1 cellular context compared by ENCODE assay signal in the genomic region with DNA sequence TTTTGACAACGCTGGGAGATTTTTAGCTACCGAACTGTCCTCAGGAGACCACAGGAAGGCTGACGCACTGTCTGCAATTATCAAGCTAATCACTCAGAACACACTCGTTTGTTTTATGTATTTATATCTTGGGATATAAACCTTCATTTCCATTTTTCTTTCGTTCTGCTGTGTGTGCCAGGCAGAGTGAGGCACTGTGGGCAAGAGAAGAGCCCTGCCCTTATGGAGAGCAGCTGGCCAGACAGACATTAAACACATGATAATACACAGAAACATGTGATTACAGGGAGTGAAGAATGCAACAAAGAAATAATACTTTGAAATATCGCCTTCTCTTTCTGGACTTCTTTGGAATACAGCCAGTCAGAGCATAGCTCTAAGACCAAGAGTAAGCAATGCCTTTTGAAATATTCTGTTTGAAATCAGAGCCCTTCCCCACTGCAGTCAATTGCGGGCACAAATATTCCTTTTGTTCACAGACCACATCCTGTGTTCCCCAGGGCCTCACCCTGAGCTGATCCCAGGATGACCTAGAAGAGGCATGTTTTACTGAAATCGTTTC.
TF ChIP-seq lines count a peak whose summit lies in the region.

No MANE protein-coding gene starts in this region.

TF ChIP-seq in HepG2, 621 proteins besides CTCF, POLR2A, EP300 and RAD21 (continued from another document):
- TF ChIP-seq, protein P1, sequence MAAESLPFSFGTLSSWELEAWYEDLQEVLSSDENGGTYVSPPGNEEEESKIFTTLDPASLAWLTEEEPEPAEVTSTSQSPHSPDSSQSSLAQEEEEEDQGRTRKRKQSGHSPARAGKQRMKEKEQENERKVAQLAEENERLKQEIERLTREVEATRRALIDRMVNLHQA (CRISPR knock-in tag; IDR thresholded peaks at IDR 0.05) = no peak
- TF ChIP-seq, protein P2, sequence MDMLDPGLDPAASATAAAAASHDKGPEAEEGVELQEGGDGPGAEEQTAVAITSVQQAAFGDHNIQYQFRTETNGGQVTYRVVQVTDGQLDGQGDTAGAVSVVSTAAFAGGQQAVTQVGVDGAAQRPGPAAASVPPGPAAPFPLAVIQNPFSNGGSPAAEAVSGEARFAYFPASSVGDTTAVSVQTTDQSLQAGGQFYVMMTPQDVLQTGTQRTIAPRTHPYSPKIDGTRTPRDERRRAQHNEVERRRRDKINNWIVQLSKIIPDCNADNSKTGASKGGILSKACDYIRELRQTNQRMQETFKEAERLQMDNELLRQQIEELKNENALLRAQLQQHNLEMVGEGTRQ (IDR thresholded peaks at IDR 0.05; ENCODE audit: low read depth, low read length) = no peak
- TF ChIP-seq, protein P2 (CRISPR knock-in tag; IDR thresholded peaks at IDR 0.05; ENCODE audit: borderline replicate concordance) = no peak
- TF ChIP-seq NFIC (IDR thresholded peaks at IDR 0.05; ENCODE audit: low read length) (0 out of 2 replicates have a peak, but pooled peaks have one; percentile 28), JUNB (CRISPR knock-in tag; IDR thresholded peaks at IDR 0.05; ENCODE audit: borderline replicate concordance) (no peak), SOX13 (IDR thresholded peaks at IDR 0.05) (peak; percentile 76), SOX13 (CRISPR knock-in tag; conservative IDR thresholded peaks at IDR 0.05 in 1 of 2, IDR thresholded peaks at IDR 0.05 in 1 of 2) (peak in 1 of 2 experiments; percentile 89; a peak in 2 of 4 replicates), ZNF570 (CRISPR knock-in tag; IDR thresholded peaks at IDR 0.05; ENCODE audit: borderline replicate concordance) (no peak), KDM3A (CRISPR knock-in tag; IDR thresholded peaks at IDR 0.05; ENCODE audit: low read depth) (no peak), REL (CRISPR knock-in tag; conservative IDR thresholded peaks at IDR 0.05) (no peak), MBD4 (IDR thresholded peaks at IDR 0.05; ENCODE audit: borderline replicate concordance, low read length) (no peak), YEATS2 (CRISPR knock-in tag; IDR thresholded peaks at IDR 0.05; ENCODE audit: borderline replicate concordance) (no peak), ELF1 (CRISPR knock-in tag; IDR thresholded peaks at IDR 0.05) (no peak), NCOA2 (CRISPR knock-in tag; IDR thresholded peaks at IDR 0.05) (peak; percentile 55; the same call in 1 of the 2 replicates), ZNF724P (CRISPR knock-in tag; IDR thresholded peaks at IDR 0.05; ENCODE audit: borderline replicate concordance) (no peak), ZNF317 (CRISPR knock-in tag; IDR thresholded peaks at IDR 0.05) (0 out of 2 replicates have a peak, but pooled peaks have one; percentile 31), PHB2 (IDR thresholded peaks at IDR 0.05; ENCODE audit: partially characterized antibody) (no peak), ZNF615 (CRISPR knock-in tag; IDR thresholded peaks at IDR 0.05; ENCODE audit: borderline replicate concordance) (no peak), GTF3A (CRISPR knock-in tag; conservative IDR thresholded peaks at IDR 0.05) (no peak), ZNF839 (CRISPR knock-in tag; IDR thresholded peaks at IDR 0.05; ENCODE audit: borderline replicate concordance) (no peak), CEBPZ (IDR thresholded peaks at IDR 0.05; ENCODE audit: low read length) (no peak), FOSL1 (CRISPR knock-in tag; IDR thresholded peaks at IDR 0.05; ENCODE audit: borderline replicate concordance) (no peak), ZNF800 (CRISPR knock-in tag; IDR thresholded peaks at IDR 0.05) (no peak), HMGA1 (CRISPR knock-in tag; conservative IDR thresholded peaks at IDR 0.05) (no peak), ZBTB38 (CRISPR knock-in tag; IDR thresholded peaks at IDR 0.05) (no peak), ZSCAN22 (CRISPR knock-in tag; IDR thresholded peaks at IDR 0.05) (no peak), ATF1 (CRISPR knock-in tag; IDR thresholded peaks at IDR 0.05) (peak; percentile 39; the same call in 1 of the 2 replicates), NKX3-1 (CRISPR knock-in tag; IDR thresholded peaks at IDR 0.05) (no peak)
- TF ChIP-seq, protein P3, sequence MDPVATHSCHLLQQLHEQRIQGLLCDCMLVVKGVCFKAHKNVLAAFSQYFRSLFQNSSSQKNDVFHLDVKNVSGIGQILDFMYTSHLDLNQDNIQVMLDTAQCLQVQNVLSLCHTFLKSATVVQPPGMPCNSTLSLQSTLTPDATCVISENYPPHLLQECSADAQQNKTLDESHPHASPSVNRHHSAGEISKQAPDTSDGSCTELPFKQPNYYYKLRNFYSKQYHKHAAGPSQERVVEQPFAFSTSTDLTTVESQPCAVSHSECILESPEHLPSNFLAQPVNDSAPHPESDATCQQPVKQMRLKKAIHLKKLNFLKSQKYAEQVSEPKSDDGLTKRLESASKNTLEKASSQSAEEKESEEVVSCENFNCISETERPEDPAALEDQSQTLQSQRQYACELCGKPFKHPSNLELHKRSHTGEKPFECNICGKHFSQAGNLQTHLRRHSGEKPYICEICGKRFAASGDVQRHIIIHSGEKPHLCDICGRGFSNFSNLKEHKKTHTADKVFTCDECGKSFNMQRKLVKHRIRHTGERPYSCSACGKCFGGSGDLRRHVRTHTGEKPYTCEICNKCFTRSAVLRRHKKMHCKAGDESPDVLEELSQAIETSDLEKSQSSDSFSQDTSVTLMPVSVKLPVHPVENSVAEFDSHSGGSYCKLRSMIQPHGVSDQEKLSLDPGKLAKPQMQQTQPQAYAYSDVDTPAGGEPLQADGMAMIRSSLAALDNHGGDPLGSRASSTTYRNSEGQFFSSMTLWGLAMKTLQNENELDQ (CRISPR knock-in tag; IDR thresholded peaks at IDR 0.05; ENCODE audit: borderline replicate concordance) = no peak
- TF ChIP-seq, protein P4, sequence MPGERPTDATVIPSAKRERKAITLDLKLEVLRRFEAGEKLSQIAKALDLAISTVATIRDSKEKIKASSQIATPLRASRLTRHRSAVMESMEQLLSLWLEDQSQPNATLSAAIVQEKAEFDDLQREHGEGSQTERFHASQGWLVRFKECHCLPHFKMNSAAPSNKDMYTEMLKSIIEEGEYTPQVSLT (CRISPR knock-in tag; IDR thresholded peaks at IDR 0.05; ENCODE audit: borderline replicate concordance, low read depth) = no peak
- TF ChIP-seq, protein P5, sequence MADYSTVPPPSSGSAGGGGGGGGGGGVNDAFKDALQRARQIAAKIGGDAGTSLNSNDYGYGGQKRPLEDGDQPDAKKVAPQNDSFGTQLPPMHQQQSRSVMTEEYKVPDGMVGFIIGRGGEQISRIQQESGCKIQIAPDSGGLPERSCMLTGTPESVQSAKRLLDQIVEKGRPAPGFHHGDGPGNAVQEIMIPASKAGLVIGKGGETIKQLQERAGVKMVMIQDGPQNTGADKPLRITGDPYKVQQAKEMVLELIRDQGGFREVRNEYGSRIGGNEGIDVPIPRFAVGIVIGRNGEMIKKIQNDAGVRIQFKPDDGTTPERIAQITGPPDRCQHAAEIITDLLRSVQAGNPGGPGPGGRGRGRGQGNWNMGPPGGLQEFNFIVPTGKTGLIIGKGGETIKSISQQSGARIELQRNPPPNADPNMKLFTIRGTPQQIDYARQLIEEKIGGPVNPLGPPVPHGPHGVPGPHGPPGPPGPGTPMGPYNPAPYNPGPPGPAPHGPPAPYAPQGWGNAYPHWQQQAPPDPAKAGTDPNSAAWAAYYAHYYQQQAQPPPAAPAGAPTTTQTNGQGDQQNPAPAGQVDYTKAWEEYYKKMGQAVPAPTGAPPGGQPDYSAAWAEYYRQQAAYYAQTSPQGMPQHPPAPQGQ (CRISPR knock-in tag; IDR thresholded peaks at IDR 0.05; ENCODE audit: borderline replicate concordance) = no peak
- TF ChIP-seq, protein P6, sequence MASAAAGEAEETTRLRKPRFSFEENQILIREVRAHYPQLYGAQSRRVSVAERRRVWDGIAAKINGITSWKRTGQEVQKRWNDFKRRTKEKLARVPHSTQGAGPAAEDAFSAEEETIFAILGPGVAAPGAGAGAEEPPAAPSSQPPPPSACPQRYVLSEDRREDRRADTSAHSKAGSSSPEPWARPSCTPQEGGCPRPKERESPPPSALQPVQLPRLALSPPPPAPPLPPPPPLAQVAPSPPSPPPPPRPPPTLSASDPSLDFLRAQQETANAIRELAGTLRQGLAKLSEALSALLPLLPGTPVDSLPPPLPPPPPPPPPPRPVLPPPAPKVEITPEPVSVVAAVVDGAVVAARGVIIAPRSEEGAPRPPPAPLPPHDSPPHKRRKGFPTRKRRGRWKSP (CRISPR knock-in tag; IDR thresholded peaks at IDR 0.05) = no peak
- TF ChIP-seq, protein P7, sequence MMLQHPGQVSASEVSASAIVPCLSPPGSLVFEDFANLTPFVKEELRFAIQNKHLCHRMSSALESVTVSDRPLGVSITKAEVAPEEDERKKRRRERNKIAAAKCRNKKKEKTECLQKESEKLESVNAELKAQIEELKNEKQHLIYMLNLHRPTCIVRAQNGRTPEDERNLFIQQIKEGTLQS (CRISPR knock-in tag; IDR thresholded peaks at IDR 0.05) = no peak
- TF ChIP-seq, protein P8, sequence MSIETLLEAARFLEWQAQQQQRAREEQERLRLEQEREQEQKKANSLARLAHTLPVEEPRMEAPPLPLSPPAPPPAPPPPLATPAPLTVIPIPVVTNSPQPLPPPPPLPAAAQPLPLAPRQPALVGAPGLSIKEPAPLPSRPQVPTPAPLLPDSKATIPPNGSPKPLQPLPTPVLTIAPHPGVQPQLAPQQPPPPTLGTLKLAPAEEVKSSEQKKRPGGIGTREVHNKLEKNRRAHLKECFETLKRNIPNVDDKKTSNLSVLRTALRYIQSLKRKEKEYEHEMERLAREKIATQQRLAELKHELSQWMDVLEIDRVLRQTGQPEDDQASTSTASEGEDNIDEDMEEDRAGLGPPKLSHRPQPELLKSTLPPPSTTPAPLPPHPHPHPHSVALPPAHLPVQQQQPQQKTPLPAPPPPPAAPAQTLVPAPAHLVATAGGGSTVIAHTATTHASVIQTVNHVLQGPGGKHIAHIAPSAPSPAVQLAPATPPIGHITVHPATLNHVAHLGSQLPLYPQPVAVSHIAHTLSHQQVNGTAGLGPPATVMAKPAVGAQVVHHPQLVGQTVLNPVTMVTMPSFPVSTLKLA (IDR thresholded peaks at IDR 0.05) = peak; percentile 56
